Comparison of ENCODE assay signal across 8 cellular contexts in genomic region chr15:78149068-78149804, GRCh38. TPM values are rescaled to one million over a fixed set of nuclear protein-coding genes. Genes with fewer than 3 reads are reported as not detected.
DNase-seq lines count a peak whose midpoint lies in the region; ATAC-seq and TF ChIP-seq lines count a peak whose summit lies in the region.

IDH3A (plus strand) TSS chr15:78149362; CDS start chr15:78149404, 42 bp downstream.

- peak within 1 kb of the TSS; percentile 95 for H3K4me3 Mint-ChIP-seq in natural killer cell treated with Interleukin-12 subunit alpha and Interleukin-12 subunit beta and Interleukin-15 and Interleukin-18, amount 100 ng/mL, for 72 hours

- TF ChIP-seq POLR2A in Raji (IDR thresholded peaks at IDR 0.05; ENCODE audit: insufficient read depth, low read depth, low read length) = peak; percentile 96

- no peaks in the 10 kb centered on the region for H3K27me3 ChIP-seq in H7 (ENCODE audit: control insufficient read depth, insufficient read depth, low read length)

- H3K36me3 ChIP-seq in H7 (replicated peaks; ENCODE audit: control insufficient read depth, insufficient read depth, low read length) = no peaks in the 10 kb centered on the region

- peak within 1 kb of the TSS; percentile 74 to 98 for H3K27ac Mint-ChIP-seq in natural killer cell treated with Interleukin-12 subunit alpha and Interleukin-12 subunit beta and Interleukin-15 and Interleukin-18, amount 100 ng/mL, for 72 hours

- peaks cover 26% of the 10 kb centered on the region in 2 donors for H3K4me1 Mint-ChIP-seq in natural killer cell treated with Interleukin-12 subunit alpha and Interleukin-12 subunit beta and Interleukin-15 and Interleukin-18, amount 100 ng/mL, for 72 hours (ENCODE audit: low read depth in 2 of 2)

- peaks cover 4% of the 10 kb centered on the region for H3K36me3 Mint-ChIP-seq in natural killer cell treated with Interleukin-12 subunit alpha and Interleukin-12 subunit beta and Interleukin-15 and Interleukin-18, amount 100 ng/mL, for 72 hours

- H3K27me3 Mint-ChIP-seq in natural killer cell treated with Interleukin-12 subunit alpha and Interleukin-12 subunit beta and Interleukin-15 and Interleukin-18, amount 100 ng/mL, for 72 hours = no peaks in the 10 kb centered on the region

- ATAC-seq in natural killer cell treated with Interleukin-12 subunit alpha and Interleukin-12 subunit beta and Interleukin-15 and Interleukin-18, amount 100 ng/mL, for 72 hours = peak; percentile 97 to 99

- peak within 1 kb of the TSS; percentile 70 for H3K4me3 ChIP-seq in H7 (ENCODE audit: insufficient read depth, low read depth, low read length)

- DNase-seq in ELR (ENCODE audit: low read depth) (peak; percentile 96), H7 (peak; percentile 99), M059J (ENCODE audit: low read depth) (peak; percentile 93), fibroblast of peridontal ligament (ENCODE audit: extremely low read depth) (peak; percentile 91)
- DNase-seq in activated T-helper 9 cell treated with anti-CD3 and anti-CD28 coated beads, Interleukin-2, amount 50 U/mL, for 16 hours (ENCODE audit: low read depth) = peak; percentile 100
- peak; percentile 99 for DNase-seq in natural killer cell treated with Interleukin-12 subunit alpha and Interleukin-12 subunit beta and Interleukin-15 and Interleukin-18, amount 100 ng/mL, for 72 hours (ENCODE audit: low spot score)
- peak; percentile 99 for DNase-seq in stimulated activated naive CD4-positive, alpha-beta T cell treated with Interleukin-2 at 50 U/mL for 16 hours (lab: John Stamatoyannopoulos, UW)

- H3K9me3 Mint-ChIP-seq in natural killer cell treated with Interleukin-12 subunit alpha and Interleukin-12 subunit beta and Interleukin-15 and Interleukin-18, amount 100 ng/mL, for 72 hours = no peaks in the 10 kb centered on the region

RNA-seq across cellular contexts. Expression of gene IDH3A, which starts in this region (rescaled TPM):
- total RNA-seq in H7 (2014; rRNA removed; shearing (Covaris generic)) = 27.4 and 30.4 TPM in 2 replicates
- total RNA-seq in M059J (2014; rRNA removed; shearing (Covaris generic)) = 52.6 and 116 TPM in 2 replicates
- total RNA-seq in natural killer cell treated with Interleukin-12 subunit alpha and Interleukin-12 subunit beta and Interleukin-15 and Interleukin-18, amount 100 ng/mL, for 72 hours = 100 to 1,000 TPM; 135 to 169 TPM

Comparison
In these comparisons a context has a peak if more than half of its experiments do, and no peak if none do; other contexts are left out.
1. Peak in every context shown above with its lines: DNase-seq, ATAC-seq and H3K4me3 ChIP-seq.